In the genomic region with DNA sequence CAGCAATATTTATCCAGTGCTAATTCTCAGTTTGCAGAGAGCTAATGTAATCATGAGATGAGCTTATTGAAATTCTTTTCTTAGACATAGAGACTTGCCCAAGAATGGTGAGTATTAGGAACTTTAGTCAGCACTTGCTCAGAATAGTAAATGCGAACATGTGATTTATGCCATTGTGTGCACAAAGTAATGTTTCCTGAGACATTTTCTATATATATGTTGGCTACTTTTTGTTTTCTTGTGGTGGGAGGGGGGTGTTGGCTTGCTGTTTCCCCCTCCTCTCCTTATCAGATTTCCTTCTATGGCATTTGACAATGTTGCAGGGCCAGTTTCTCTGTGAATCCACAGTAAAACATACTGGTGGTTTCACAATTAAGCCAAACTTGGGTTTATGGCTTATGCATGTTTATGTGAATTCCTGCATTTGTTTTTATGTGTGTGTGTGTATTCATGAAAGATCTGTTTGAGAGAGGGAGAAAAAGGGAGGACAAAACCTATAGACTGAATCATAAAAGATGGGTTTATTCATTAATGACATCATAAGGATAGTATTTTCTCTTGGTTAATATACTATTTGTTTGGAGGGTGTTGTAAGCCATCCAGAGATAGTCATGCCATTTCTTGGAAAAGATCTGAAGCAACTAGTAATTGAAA, we compare ENCODE assay signal across 8 cellular contexts. TPM values are rescaled to one million over a fixed set of nuclear protein-coding genes. Genes with fewer than 3 reads are reported as not detected.
DNase-seq lines count a peak whose midpoint lies in the region; ATAC-seq and TF ChIP-seq lines count a peak whose summit lies in the region.

No MANE protein-coding gene starts in this region.

- peaks cover 33% of the 10 kb centered on the region for H3F3A ChIP-seq in PC-9 (ENCODE audit: insufficient read depth, low read depth)

- CTCF ChIA-PET in PC-9 (lab: Charles Lee) = interaction anchor here (0.5 to 0.7 kb wide), 3 partner anchors 39 to 1605 kb away, joined by 3 to 5 read pairs (median 3); no protein-coding TSS in a partner anchor

- H2AFZ ChIP-seq in PC-9 = no peak overlapping the region

- no peaks in the 10 kb centered on the region for H3K79me2 ChIP-seq in PC-9 (ENCODE audit: low read depth)

- H3K9me3 ChIP-seq in PC-9 (ENCODE audit: insufficient read depth, low read depth) = peaks cover 7% of the 10 kb centered on the region; the same call in 1 of the 2 replicates
- no peaks in the 10 kb centered on the region for H3K9me3 ChIP-seq in esophagus (ENCODE audit: control insufficient read depth in 2 of 2, insufficient read depth in 1 of 2, low read depth in 1 of 2, low read length in 1 of 2)
- no peaks in the 10 kb centered on the region for H3K9me3 ChIP-seq in sigmoid colon
- H3K9me3 ChIP-seq in adrenal gland (replicated peaks in 1 of 3) = no peaks in the 10 kb centered on the region

- intact Hi-C loops in PC-9 (cut with micrococcal nuclease; ENCODE audit: unreplicated experiment) (no loop called here), sigmoid colon (cut with DNase I) (loop anchor here (5.0 kb wide), 1 partner anchor 110 kb away; no protein-coding TSS in a partner anchor), adrenal gland (cut with DNase I) (no loop called here)

- no TSS peak for BruUV-seq in PC-9 (replicated peaks; lab: Mats Ljungman, UMichigan)

- 32 to 36% methylated on average over 1 of the region's 1 CpG for WGBS in esophagus, 2 donors
- WGBS in sigmoid colon, 2 donors = 50 to 54% methylated on average over 1 of the region's 1 CpG
- 50 to 61% (median 59%) methylated on average over 1 of the region's 1 CpG for WGBS in adrenal gland, 4 donors

- H3K4me1 ChIP-seq in PC-9 (replicated peaks; ENCODE audit: insufficient read depth) (peaks cover 45% of the 10 kb centered on the region), esophagus (ENCODE audit: control insufficient read depth in 2 of 2, insufficient read depth in 2 of 2, low read length in 1 of 2) (no peaks in the 10 kb centered on the region), sigmoid colon (peaks cover 0 to 80% (median 58%) of the 10 kb centered on the region in 4 donors), adrenal gland (replicated peaks in 1 of 2) (peaks cover 31 to 55% of the 10 kb centered on the region in 2 donors)

- peaks cover 18% of the 10 kb centered on the region; the same call in 1 of the 2 replicates for H3K36me3 ChIP-seq in PC-9 (ENCODE audit: low read depth)
- no peaks in the 10 kb centered on the region for H3K36me3 ChIP-seq in esophagus (ENCODE audit: control insufficient read depth in 2 of 2, insufficient read depth in 2 of 2, low read length in 1 of 2)
- no peaks in the 10 kb centered on the region for H3K36me3 ChIP-seq in sigmoid colon
- H3K36me3 ChIP-seq in adrenal gland (replicated peaks in 1 of 2) = peaks cover 0 to 4% of the 10 kb centered on the region in 2 donors

- peak overlapping the region; percentile 54 for H3K27ac ChIP-seq in PC-9
- peak overlapping the region; percentile 30 to 72 for H3K27ac ChIP-seq in esophagus (ENCODE audit: low read depth in 2 of 2, low read length in 1 of 2)
- peak overlapping the region; percentile 61 to 84 (median 71) for H3K27ac ChIP-seq in sigmoid colon
- peak overlapping the region in 2 of 5 donors; percentile 64 to 67 for H3K27ac ChIP-seq in adrenal gland

- H3K4me3 ChIP-seq in PC-9 = no peak overlapping the region
- H3K4me3 ChIP-seq in esophagus (ENCODE audit: low read depth in 1 of 2, low read length in 2 of 2) = no peak overlapping the region
- H3K4me3 ChIP-seq in sigmoid colon = no peak overlapping the region
- H3K4me3 ChIP-seq in adrenal gland = no peak overlapping the region

- no peak for ATAC-seq in HG03439 (IDR thresholded peaks at IDR 0.05; ENCODE audit: unreplicated experiment)

- no peak for TF ChIP-seq POLR2A in sigmoid colon (IDR thresholded peaks at IDR 0.05)
- no peak for TF ChIP-seq POLR2A in adrenal gland (IDR thresholded peaks at IDR 0.05)

- H3K4me2 ChIP-seq in PC-9 = peak overlapping the region; percentile 18

- peak; percentile 34 for DNase-seq in GM04503 (ENCODE audit: low read depth)
- peak; percentile 33 to 75 for DNase-seq in PC-9
- DNase-seq in sigmoid colon = no peak
- DNase-seq in NCI-H128 (lab: John Stamatoyannopoulos, UW; ENCODE audit: unreplicated experiment) = no peak
- DNase-seq in adrenal gland = no peak
- DNase-seq in SKM-1 (lab: John Stamatoyannopoulos, UW; ENCODE audit: unreplicated experiment) = no peak

- no peak for TF ChIP-seq EP300 in sigmoid colon (IDR thresholded peaks at IDR 0.05)

- H3K9me2 ChIP-seq in PC-9 (ENCODE audit: insufficient read depth) = no peaks in the 10 kb centered on the region

- H4K20me1 ChIP-seq in PC-9 (ENCODE audit: insufficient read depth) = no peaks in the 10 kb centered on the region

- no peak for TF ChIP-seq CTCF in PC-9 (conservative IDR thresholded peaks at IDR 0.05)
- no peak for TF ChIP-seq CTCF in sigmoid colon (IDR thresholded peaks at IDR 0.05)
- no peak for TF ChIP-seq CTCF in adrenal gland (IDR thresholded peaks at IDR 0.05)

- POLR2A ChIA-PET in PC-9 (lab: Charles Lee; ENCODE audit: unreplicated experiment) = interaction anchor here (0.5 to 1.0 kb wide), 5 partner anchors 34 to 91 kb away, joined by 3 to 5 read pairs (median 3); no protein-coding TSS in a partner anchor

- no peaks in the 10 kb centered on the region for H3K27me3 ChIP-seq in PC-9 (ENCODE audit: insufficient read depth, low read depth)
- H3K27me3 ChIP-seq in esophagus (ENCODE audit: control insufficient read depth in 1 of 2, insufficient read depth in 2 of 2, low read length in 2 of 2) = no peaks in the 10 kb centered on the region
- H3K27me3 ChIP-seq in sigmoid colon = no peaks in the 10 kb centered on the region
- no peaks in the 10 kb centered on the region for H3K27me3 ChIP-seq in adrenal gland

RNA-seq across cellular contexts. Expression of a gene that starts 36.3 kb away (rescaled TPM):
- total RNA-seq in PC-9 (2021) = 7.4 and 8.5 TPM in 2 replicates
- polyA plus RNA-seq in esophagus = 1 to 10 TPM; 6.7 to 7.7 TPM
- total RNA-seq in sigmoid colon = 100 to 1,000 TPM in 1 of 4 donors, 10 to 100 TPM in 3; 29.6 to 109 (median 61.1) TPM
- polyA plus RNA-seq in sigmoid colon = 10 to 100 TPM in 1 of 3 donors, 1 to 10 TPM in 2; 2.3 to 13.6 (median 3.0) TPM
- total RNA-seq in adrenal gland = 10 to 100 TPM in 7 of 8 donors, 1 to 10 TPM in 1; 8.6 to 42.4 (median 30.8) TPM
- 10 to 100 TPM in 1 of 3 donors, 1 to 10 TPM in 2; 5.7 to 10.7 (median 9.0) TPM for polyA plus RNA-seq in adrenal gland

Comparison
In these comparisons a context has a peak if more than half of its experiments do, and no peak if none do; other contexts are left out.
1. DNase-seq: peak in GM04503 (single experiment) and PC-9 (2 of 2); none in sigmoid colon (single experiment), NCI-H128 (single experiment), adrenal gland (0 of 7) and SKM-1 (single experiment).